Comparison of ENCODE assay signal across 10 cellular contexts in genomic region chr7:2710901-2711551, GRCh38. TPM values are rescaled to one million over a fixed set of nuclear protein-coding genes. Genes with fewer than 3 reads are reported as not detected.
DNase-seq lines count a peak whose midpoint lies in the region; ATAC-seq and TF ChIP-seq lines count a peak whose summit lies in the region.
"Had no signal": no experiment of that assay in that cellular context is flagged by ENCODE, and none has a peak within 500 bp of the region (broad histone marks: within the 10 kb centered on the region; RNA-seq: fewer than 3 reads in every experiment).

No MANE protein-coding gene starts in this region.

- peak overlapping the region; percentile 71 for H3K4me3 Mint-ChIP-seq in natural killer cell treated with Interleukin-12 subunit alpha and Interleukin-12 subunit beta and Interleukin-15 and Interleukin-18, amount 100 ng/mL, for 72 hours

- no peak overlapping the region for H3K27ac Mint-ChIP-seq in natural killer cell treated with Interleukin-12 subunit alpha and Interleukin-12 subunit beta and Interleukin-15 and Interleukin-18, amount 100 ng/mL, for 72 hours

- H3K27me3 ChIP-seq in tibial nerve: no peaks in the 10 kb centered on the region

- no peak for TF ChIP-seq POLR2A in tibial nerve (IDR thresholded peaks at IDR 0.05)

- H3K9me3 ChIP-seq in tibial nerve: peaks cover 0 to 6% (median 0%) of the 10 kb centered on the region in 4 donors
- H3K9me3 ChIP-seq: left ventricle myocardium inferior had no signal

- peak overlapping the region in 1 of 4 donors; percentile 46 for H3K27ac ChIP-seq in tibial nerve
- H3K27ac ChIP-seq: left ventricle myocardium inferior had no signal

- no peaks in the 10 kb centered on the region for H3K9me3 Mint-ChIP-seq in natural killer cell treated with Interleukin-12 subunit alpha and Interleukin-12 subunit beta and Interleukin-15 and Interleukin-18, amount 100 ng/mL, for 72 hours

- peaks cover 24 to 28% of the 10 kb centered on the region in 2 donors for H3K4me1 Mint-ChIP-seq in natural killer cell treated with Interleukin-12 subunit alpha and Interleukin-12 subunit beta and Interleukin-15 and Interleukin-18, amount 100 ng/mL, for 72 hours (ENCODE audit: low read depth in 2 of 2)

- H3K4me1 ChIP-seq in tibial nerve: peaks cover 0 to 18% (median 8%) of the 10 kb centered on the region in 4 donors

- H3K36me3 Mint-ChIP-seq in natural killer cell treated with Interleukin-12 subunit alpha and Interleukin-12 subunit beta and Interleukin-15 and Interleukin-18, amount 100 ng/mL, for 72 hours: no peaks in the 10 kb centered on the region

- H3K36me3 ChIP-seq in tibial nerve: peaks cover 0 to 39% (median 0%) of the 10 kb centered on the region in 3 donors

- DNase-seq in NOMO-1 treated with DMSO at 0.1 percent for 48 hours (lab: John Stamatoyannopoulos, UW; ENCODE audit: unreplicated experiment) (peak; percentile 37), NOMO-1 treated with dmso at 0.1 percent for 144 hours (lab: John Stamatoyannopoulos, UW; ENCODE audit: unreplicated experiment) (no peak), T-helper 1 cell (peak in 3 of 5 donors; percentile 20 to 82 (median 29)), NCI-H748 treated with DMSO at 0.1 percent for 48 hours (lab: John Stamatoyannopoulos, UW) (no peak), tibial nerve (ENCODE audit: low spot score in 2 of 2) (no peak)
- DNase-seq in natural killer cell treated with Interleukin-12 subunit alpha and Interleukin-12 subunit beta and Interleukin-15 and Interleukin-18, amount 100 ng/mL, for 72 hours (ENCODE audit: low spot score): no peak
- DNase-seq: 8988T, left ventricle myocardium inferior had no signal

- H3K27me3 Mint-ChIP-seq in natural killer cell treated with Interleukin-12 subunit alpha and Interleukin-12 subunit beta and Interleukin-15 and Interleukin-18, amount 100 ng/mL, for 72 hours: peaks cover 39 to 43% of the 10 kb centered on the region in 2 donors

- ATAC-seq in HG02610 (IDR thresholded peaks at IDR 0.05; ENCODE audit: unreplicated experiment) (peak; percentile 37), HG02642 (IDR thresholded peaks at IDR 0.05; ENCODE audit: poor library complexity, unreplicated experiment) (no peak)
- peak; percentile 69 to 72 for ATAC-seq in natural killer cell treated with Interleukin-12 subunit alpha and Interleukin-12 subunit beta and Interleukin-15 and Interleukin-18, amount 100 ng/mL, for 72 hours

- 58 to 68% methylated on average over 4 of the region's 4 CpGs for WGBS in tibial nerve, 2 donors

- no peak overlapping the region for H3K4me3 ChIP-seq in tibial nerve
- H3K4me3 ChIP-seq: left ventricle myocardium inferior had no signal

- TF ChIP-seq EP300 in tibial nerve (IDR thresholded peaks at IDR 0.05): no peak

- TF ChIP-seq CTCF in tibial nerve (IDR thresholded peaks at IDR 0.05): no peak

RNA-seq across cellular contexts. Expression of gene AMZ1, which starts 23.0 kb away (rescaled TPM):
- not detected for total RNA-seq in natural killer cell treated with Interleukin-12 subunit alpha and Interleukin-12 subunit beta and Interleukin-15 and Interleukin-18, amount 100 ng/mL, for 72 hours
- total RNA-seq in tibial nerve: 1 to 10 TPM in 2 of 4 donors, under 1 TPM in 2; 0.39 to 1.7 (median 1.2) TPM

Comparison
In these comparisons a context has a peak if more than half of its experiments do, and no peak if none do; other contexts are left out.
1. DNase-seq: peak in NOMO-1 treated with DMSO at 0.1 percent for 48 hours (single experiment) and T-helper 1 cell (3 of 5); none in NOMO-1 treated with dmso at 0.1 percent for 144 hours (single experiment), natural killer cell treated with Interleukin-12 subunit alpha and Interleukin-12 subunit beta and Interleukin-15 and Interleukin-18, amount 100 ng/mL, for 72 hours (single experiment), NCI-H748 treated with DMSO at 0.1 percent for 48 hours (single experiment) and tibial nerve (0 of 2).